Comparison of ENCODE assay signal across 1 cellular context in genomic region chr19:506404-507285, GRCh38.
TF ChIP-seq lines count a peak whose summit lies in the region.

No MANE protein-coding gene starts in this region.

TF ChIP-seq in GM12878, 131 proteins besides CTCF, POLR2A, EP300 and RAD21 (continued from another document):
- no peak for TF ChIP-seq GABPA (IDR thresholded peaks at IDR 0.05; ENCODE audit: low read depth)
- no peak for TF ChIP-seq ZBED1 (IDR thresholded peaks at IDR 0.05; ENCODE audit: borderline replicate concordance)
- no peak for TF ChIP-seq FOXK2 (IDR thresholded peaks at IDR 0.05)
- TF ChIP-seq IRF4 (IDR thresholded peaks at IDR 0.05; ENCODE audit: low read depth, low read length): 0 out of 2 replicates have a peak, but pooled peaks have one; percentile 7
- no peak for TF ChIP-seq ESRRA (IDR thresholded peaks at IDR 0.05; ENCODE audit: low read length)
- TF ChIP-seq CEBPB (IDR thresholded peaks at IDR 0.05; ENCODE audit: borderline replicate concordance in 1 of 2, low read depth in 2 of 2, low read length in 2 of 2): no peak
- 0 out of 2 replicates have a peak, but pooled peaks have one; percentile 30 for TF ChIP-seq RCOR1 (conservative IDR thresholded peaks at IDR 0.05; ENCODE audit: low read depth, low read length)
- TF ChIP-seq CUX1 (IDR thresholded peaks at IDR 0.05; ENCODE audit: insufficient replicate concordance, low read depth, low read length): no peak
TF ChIP-seq in GM12878: peak in this region for 42.
